Comparison of ENCODE assay signal across 31 cellular contexts in genomic region chr6:89917216-89917615, GRCh38. TPM values are rescaled to one million over a fixed set of nuclear protein-coding genes. Genes with fewer than 3 reads are reported as not detected.
"Had no signal": no experiment of that assay in that cellular context is flagged by ENCODE, and none has a peak within 500 bp of the region (broad histone marks: within the 10 kb centered on the region; RNA-seq: fewer than 3 reads in every experiment).

No MANE protein-coding gene starts in this region.

- H3K4me3 ChIP-seq: ascending aorta, cardiac muscle cell had no signal

- DNase-seq: activated B cell treated with CpG ODN at 0.5 μM for 24 hours; activated CD4-positive, alpha-beta memory T cell treated with anti-CD3 and anti-CD28 coated beads, Interleukin-2, amount 10 ng/mL, durations not matched to agents 7 days and 5 days; activated CD4-positive, alpha-beta T cell treated with anti-CD3 and anti-CD28 coated beads for 1 hour; activated CD4-positive, alpha-beta T cell treated with anti-CD3 and anti-CD28 coated beads for 36 hours; activated CD4-positive, alpha-beta T cell treated with anti-CD3 and anti-CD28 coated beads for 48 hours; activated CD4-positive, alpha-beta T cell treated with anti-CD3 and anti-CD28 coated beads, Interleukin-2, amount 10 ng/mL, durations not matched to agents 7 days and 5 days; activated CD4-positive, alpha-beta T cell treated with anti-CD3 and anti-CD28 coated beads, Interleukin-2, amount 50 U/mL, for 48 hours; activated CD8-positive, alpha-beta memory T cell treated with anti-CD3 and anti-CD28 coated beads for 24 hours; activated CD8-positive, alpha-beta memory T cell treated with anti-CD3 and anti-CD28 coated beads, Interleukin-2, amount 10 ng/mL, durations not matched to agents 7 days and 5 days; activated CD8-positive, alpha-beta memory T cell treated with anti-CD3 and anti-CD28 coated beads, Interleukin-2, amount 50 U/mL, for 48 hours; activated CD8-positive, alpha-beta T cell treated with anti-CD3 and anti-CD28 coated beads, Interleukin-2, amount 10 ng/mL, durations not matched to agents 7 days and 5 days; activated effector memory CD4-positive, alpha-beta T cell treated with Interleukin-2 at 50 U/mL for 16 hours; activated gamma-delta T cell; activated naive CD4-positive, alpha-beta T cell treated with anti-CD3 and anti-CD28 coated beads, Interleukin-2, amount 10 ng/mL, durations not matched to agents 7 days and 5 days; activated naive CD4-positive, alpha-beta T cell treated with Interleukin-2 at 50 U/mL for 16 hours; activated naive CD8-positive, alpha-beta T cell treated with anti-CD3 and anti-CD28 coated beads, Interleukin-2, amount 50 U/mL, for 24 hours; activated T-cell treated with anti-CD3 and anti-CD28 coated beads, Interleukin-2, amount 50 U/mL, for 24 hours; activated T-cell treated with anti-CD3 and anti-CD28 coated beads, Interleukin-2, amount 50 U/mL, for 48 hours; amygdala; anterior cingulate cortex; caudate nucleus; cerebellar nuclear complex; T-helper 1 cell; T-helper 2 cell; T-helper 9 cell had no signal

- FAIRE-seq: bronchial epithelial cell, TTC549 had no signal

- H3K27me3 ChIP-seq: ascending aorta, cardiac muscle cell had no signal

- H3K36me3 ChIP-seq: ascending aorta, cardiac muscle cell had no signal

- ATAC-seq: activated CD4-positive, alpha-beta T cell treated with anti-CD3 and anti-CD28 coated beads for 36 hours; activated CD8-positive, alpha-beta memory T cell treated with anti-CD3 and anti-CD28 coated beads, Interleukin-2, amount 10 ng/mL, durations not matched to agents 7 days and 5 days; activated CD8-positive, alpha-beta T cell treated with anti-CD3 and anti-CD28 coated beads, Interleukin-2, amount 10 ng/mL, durations not matched to agents 7 days and 5 days; activated naive CD8-positive, alpha-beta T cell treated with anti-CD3 and anti-CD28 coated beads, Interleukin-2, amount 50 U/mL, for 24 hours had no signal

- H3K27ac ChIP-seq: ascending aorta, cardiac muscle cell, VCaP had no signal

- H3K4me1 ChIP-seq: ascending aorta had no signal

RNA-seq across cellular contexts. Expression of gene GJA10, which starts 22.9 kb away (rescaled TPM):
- total RNA-seq: activated B cell treated with CpG ODN at 0.5 μM for 24 hours; activated CD4-positive, alpha-beta T cell treated with anti-CD3 and anti-CD28 coated beads for 36 hours; activated CD4-positive, alpha-beta T cell treated with anti-CD3 and anti-CD28 coated beads, Interleukin-2, amount 10 ng/mL, durations not matched to agents 7 days and 5 days; activated CD8-positive, alpha-beta T cell treated with anti-CD3 and anti-CD28 coated beads, Interleukin-2, amount 10 ng/mL, durations not matched to agents 7 days and 5 days; ascending aorta; bronchial epithelial cell; cardiac muscle cell had no signal
- polyA plus RNA-seq: adipose tissue, cardiac muscle cell had no signal
